In the genomic region with DNA sequence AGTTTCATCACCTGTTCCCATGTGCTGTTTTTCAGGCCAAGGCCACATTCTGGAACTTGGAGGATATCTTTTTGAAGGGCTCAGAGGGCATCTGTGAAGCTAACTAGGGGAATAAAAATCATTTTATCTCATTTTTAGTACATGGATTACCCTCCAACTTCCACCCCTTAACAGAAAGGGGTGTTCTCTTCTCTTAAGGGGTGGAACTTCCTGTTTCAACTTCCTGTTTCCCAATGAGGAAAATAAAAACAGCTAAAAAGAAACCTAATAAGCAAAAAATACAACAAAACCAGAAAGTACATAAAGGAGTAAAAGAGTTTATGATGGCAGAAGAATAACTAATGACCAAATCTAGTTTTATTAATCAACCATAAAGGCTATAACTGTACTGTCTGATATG, we compare ENCODE assay signal across 1 cellular context.
TF ChIP-seq lines count a peak whose summit lies in the region.

No MANE protein-coding gene starts in this region.

TF ChIP-seq in HCT116, 20 proteins besides CTCF, POLR2A, EP300 and RAD21 (continued from another document):
- TF ChIP-seq REST (IDR thresholded peaks at IDR 0.05; ENCODE audit: low read depth), result no peak
- no peak for TF ChIP-seq ATF3 (IDR thresholded peaks at IDR 0.05)
- TF ChIP-seq EZH2 (IDR thresholded peaks at IDR 0.05), result no peak
- no peak for TF ChIP-seq CBX3 (IDR thresholded peaks at IDR 0.05; ENCODE audit: low read depth)
- no peak for TF ChIP-seq SRF (IDR thresholded peaks at IDR 0.05; ENCODE audit: low read depth)
- no peak for TF ChIP-seq JUND (IDR thresholded peaks at IDR 0.05)
- TF ChIP-seq ELF1 (IDR thresholded peaks at IDR 0.05; ENCODE audit: borderline replicate concordance, low read depth), result no peak
- no peak for TF ChIP-seq POLR2AphosphoS5 (IDR thresholded peaks at IDR 0.05; ENCODE audit: low read depth, low read length)
- TF ChIP-seq ZNF274 (IDR thresholded peaks at IDR 0.05; ENCODE audit: low read depth, low read length), result no peak
